In genomic region chr2:202657876-202658275, GRCh38 we compare ENCODE assay signal across 22 cellular contexts.
"Had no signal": no experiment of that assay in that cellular context is flagged by ENCODE, and none has a peak within 500 bp of the region (broad histone marks: within the 10 kb centered on the region; RNA-seq: fewer than 3 reads in every experiment).

No MANE protein-coding gene starts in this region.

- H3K9me3 ChIP-seq: left lung, mucosa of descending colon, transverse colon had no signal

- H3K27ac Mint-ChIP-seq: activated CD8-positive, alpha-beta memory T cell treated with anti-CD3 and anti-CD28 coated beads, Interleukin-2, amount 10 ng/mL, durations not matched to agents 7 days and 5 days; activated T-helper 1 cell treated with anti-CD3 and anti-CD28 coated beads, Interleukin-12 subunit alpha, Interleukin-12 subunit beta, Interleukin-2, Interleukin-4 antibody, amounts not matched to agents 30 ng/mL and 10 ng/mL and 1 ng/mL, durations not matched to agents 14 hours and 24 hours and 36 hours; dendritic cell treated with granulocyte-macrophage colony-stimulating factor and Interleukin-4, amounts not matched to agents 40 ng/mL and 50 ng/mL, for 4 days; natural killer cell treated with Interleukin-12 subunit alpha and Interleukin-12 subunit beta and Interleukin-15 and Interleukin-18, amount 100 ng/mL, for 72 hours had no signal

- H3K27me3 Mint-ChIP-seq: activated CD8-positive, alpha-beta memory T cell treated with anti-CD3 and anti-CD28 coated beads, Interleukin-2, amount 10 ng/mL, durations not matched to agents 7 days and 5 days; central memory CD8-positive, alpha-beta T cell; dendritic cell treated with granulocyte-macrophage colony-stimulating factor and Interleukin-4, amounts not matched to agents 40 ng/mL and 50 ng/mL, for 4 days; natural killer cell treated with Interleukin-12 subunit alpha and Interleukin-12 subunit beta and Interleukin-15 and Interleukin-18, amount 100 ng/mL, for 72 hours had no signal

- H3K4me3 Mint-ChIP-seq: activated CD8-positive, alpha-beta memory T cell treated with anti-CD3 and anti-CD28 coated beads, Interleukin-2, amount 10 ng/mL, durations not matched to agents 7 days and 5 days; activated T-helper 1 cell treated with anti-CD3 and anti-CD28 coated beads, Interleukin-12 subunit alpha, Interleukin-12 subunit beta, Interleukin-2, Interleukin-4 antibody, amounts not matched to agents 30 ng/mL and 10 ng/mL and 1 ng/mL, durations not matched to agents 14 hours and 24 hours and 36 hours; central memory CD8-positive, alpha-beta T cell; dendritic cell treated with granulocyte-macrophage colony-stimulating factor and Interleukin-4, amounts not matched to agents 40 ng/mL and 50 ng/mL, for 4 days; natural killer cell treated with Interleukin-12 subunit alpha and Interleukin-12 subunit beta and Interleukin-15 and Interleukin-18, amount 100 ng/mL, for 72 hours had no signal

- H3K4me1 ChIP-seq: foreskin keratinocyte had no signal

- ATAC-seq: activated CD8-positive, alpha-beta memory T cell treated with anti-CD3 and anti-CD28 coated beads, Interleukin-2, amount 10 ng/mL, durations not matched to agents 7 days and 5 days; foreskin keratinocyte; left lung; mucosa of descending colon; natural killer cell treated with Interleukin-12 subunit alpha and Interleukin-12 subunit beta and Interleukin-15 and Interleukin-18, amount 100 ng/mL, for 72 hours; SK-N-SH treated with all-trans-retinoic acid at 6 μM for 48 hours had no signal

- H3K27ac ChIP-seq: brain microvascular endothelial cell, foreskin keratinocyte, left lung, transverse colon had no signal

- H3K9me3 Mint-ChIP-seq: central memory CD8-positive, alpha-beta T cell; dendritic cell treated with granulocyte-macrophage colony-stimulating factor and Interleukin-4, amounts not matched to agents 40 ng/mL and 50 ng/mL, for 4 days; natural killer cell treated with Interleukin-12 subunit alpha and Interleukin-12 subunit beta and Interleukin-15 and Interleukin-18, amount 100 ng/mL, for 72 hours had no signal

- H3K36me3 Mint-ChIP-seq: natural killer cell treated with Interleukin-12 subunit alpha and Interleukin-12 subunit beta and Interleukin-15 and Interleukin-18, amount 100 ng/mL, for 72 hours had no signal

- H3K36me3 ChIP-seq: brain microvascular endothelial cell, left lung, transverse colon had no signal

- FAIRE-seq: kidney had no signal

- H3K27me3 ChIP-seq: brain microvascular endothelial cell, foreskin keratinocyte, left lung, transverse colon had no signal

- H3K4me3 ChIP-seq: left lung, mucosa of descending colon, transverse colon had no signal

- DNase-seq: activated CD4-positive, alpha-beta T cell treated with anti-CD3 and anti-CD28 coated beads, Interleukin-2, amount 50 U/mL, for 4 hours; activated CD4-positive, CD25-positive, alpha-beta regulatory T cell; activated CD8-positive, alpha-beta memory T cell treated with anti-CD3 and anti-CD28 coated beads, Interleukin-2, amount 10 ng/mL, durations not matched to agents 7 days and 5 days; activated naive CD4-positive, alpha-beta T cell; anterior cingulate cortex; brain microvascular endothelial cell; effector memory CD4-positive, alpha-beta T cell; foreskin keratinocyte; glutamatergic neuron; hypothalamus; kidney; left lung; mucosa of descending colon; posterior cingulate gyrus; retina; stimulated activated naive CD4-positive, alpha-beta T cell; transverse colon had no signal
